In genomic region chr3:148880681-148881080, GRCh38 we compare ENCODE assay signal across 12 cellular contexts. TPM values are rescaled to one million over a fixed set of nuclear protein-coding genes. Genes with fewer than 3 reads are reported as not detected.
DNase-seq lines count a peak whose midpoint lies in the region; ATAC-seq and TF ChIP-seq lines count a peak whose summit lies in the region.
"Had no signal": no experiment of that assay in that cellular context is flagged by ENCODE, and none has a peak within 500 bp of the region (broad histone marks: within the 10 kb centered on the region; RNA-seq: fewer than 3 reads in every experiment).

No MANE protein-coding gene starts in this region.

- H3K36me3 ChIP-seq in IMR-90 (ENCODE audit: control insufficient read depth, insufficient read depth, low read length): no peaks in the 10 kb centered on the region
- no peaks in the 10 kb centered on the region for H3K36me3 ChIP-seq in kidney epithelial cell (ENCODE audit: control insufficient read depth, insufficient read depth, low read length)
- no peaks in the 10 kb centered on the region for H3K36me3 ChIP-seq in right atrium auricular region

- dilution Hi-C loops in IMR-90 (cut with HindIII; ENCODE audit: low sequenced_read_pairs, unreplicated experiment): no loop called here

- no peaks in the 10 kb centered on the region for H3K36me3 Mint-ChIP-seq in immature natural killer cell
- H3K36me3 Mint-ChIP-seq: natural killer cell treated with Interleukin-12 subunit alpha and Interleukin-12 subunit beta and Interleukin-15 and Interleukin-18, amount 100 ng/mL, for 72 hours had no signal

- POLR2A ChIA-PET in IMR-90 (lab: Charles Lee; ENCODE audit: unreplicated experiment): no interaction called here

- peak overlapping the region; percentile 65; the same call in 1 of the 2 replicates for H2BK120ac ChIP-seq in IMR-90 (ENCODE audit: low read depth, low read length)

- no peaks in the 10 kb centered on the region for H3K27me3 ChIP-seq in IMR-90 (ENCODE audit: control insufficient read depth, insufficient read depth, low read length)
- H3K27me3 ChIP-seq in kidney epithelial cell (ENCODE audit: control insufficient read depth, insufficient read depth, low read length): no peaks in the 10 kb centered on the region
- H3K27me3 ChIP-seq in right atrium auricular region: no peaks in the 10 kb centered on the region

- H4K20me1 ChIP-seq in IMR-90 (ENCODE audit: insufficient read depth, low read length): no peaks in the 10 kb centered on the region

- H2BK15ac ChIP-seq in IMR-90 (ENCODE audit: low read depth, low read length): no peak overlapping the region

- CTCF ChIA-PET in IMR-90 (lab: Yijun Ruan, JAX): interaction anchor here (0.6 to 1.1 kb wide), 2 partner anchors 17 to 82 kb away, joined by 3 read pairs; no protein-coding TSS in a partner anchor

- H2AK5ac ChIP-seq in IMR-90 (ENCODE audit: low read depth, low read length): no peak overlapping the region

- H3K27me3 Mint-ChIP-seq in immature natural killer cell (ENCODE audit: low read depth in 3 of 3): peaks cover 0 to 3% (median under 1%) of the 10 kb centered on the region in 3 donors

- no peak overlapping the region for H2AK9ac ChIP-seq in IMR-90 (replicated peaks; ENCODE audit: low read depth, low read length, poor library complexity)

- H3K4me3 ChIP-seq in IMR-90 (ENCODE audit: insufficient read depth, low read depth, low read length): no peak overlapping the region
- no peak overlapping the region for H3K4me3 ChIP-seq in kidney epithelial cell (ENCODE audit: low read depth, low read length)
- H3K4me3 ChIP-seq in right atrium auricular region: no peak overlapping the region
- H3K4me3 ChIP-seq: SK-N-MC had no signal

- H3K4me2 ChIP-seq in IMR-90 (ENCODE audit: low read depth, low read length): no peak overlapping the region

- no peak overlapping the region for H3K4me3 Mint-ChIP-seq in immature natural killer cell
- H3K4me3 Mint-ChIP-seq: natural killer cell treated with Interleukin-12 subunit alpha and Interleukin-12 subunit beta and Interleukin-15 and Interleukin-18, amount 100 ng/mL, for 72 hours had no signal

- ATAC-seq in IMR-90 (ENCODE audit: low read depth) (no peak), GM19455 (IDR thresholded peaks at IDR 0.05; ENCODE audit: unreplicated experiment) (no peak), HG03439 (IDR thresholded peaks at IDR 0.05; ENCODE audit: unreplicated experiment) (no peak)
- ATAC-seq: natural killer cell treated with Interleukin-12 subunit alpha and Interleukin-12 subunit beta and Interleukin-15 and Interleukin-18, amount 100 ng/mL, for 72 hours had no signal

- peak; percentile 16 for TF ChIP-seq CTCF in GM10266 (IDR thresholded peaks at IDR 0.05; ENCODE audit: control insufficient read depth, insufficient read depth, low read depth, missing control alignments)
- no peak for TF ChIP-seq CTCF in IMR-90 (conservative IDR thresholded peaks at IDR 0.05; ENCODE audit: low read depth, low read length)
- peak; percentile 34 for TF ChIP-seq CTCF in kidney epithelial cell (IDR thresholded peaks at IDR 0.05; ENCODE audit: insufficient read depth, low read length, poor library complexity, severe bottlenecking)
- TF ChIP-seq CTCF in right atrium auricular region (IDR thresholded peaks at IDR 0.05): no peak

- no peak overlapping the region for H2BK5ac ChIP-seq in IMR-90 (ENCODE audit: low read depth, low read length, poor library complexity, severe bottlenecking)

- DNase-seq in GM10266 (ENCODE audit: extremely low spot score): no peak
- no peak for DNase-seq in IMR-90
- DNase-seq in SHP77 treated with DMSO at 0.1 percent for 48 hours (lab: John Stamatoyannopoulos, UW): peak; percentile 38
- DNase-seq in kidney epithelial cell (ENCODE audit: low read depth): no peak
- no peak for DNase-seq in immature natural killer cell
- DNase-seq in right atrium auricular region (ENCODE audit: low spot score): no peak
- DNase-seq: activated naive CD4-positive, alpha-beta T cell treated with anti-CD3 and anti-CD28 coated beads, Interleukin-2, amount 50 U/mL, for 16 hours had no signal

- TF ChIP-seq POLR2A in IMR-90 (IDR thresholded peaks at IDR 0.05; ENCODE audit: low read depth, low read length): no peak

- H3K4ac ChIP-seq in IMR-90 (ENCODE audit: low read depth, low read length): 0 out of 2 replicates have a peak overlapping the region, but pooled peaks have one; percentile 23

- no TSS peak for BruUV-seq in IMR-90 (replicated peaks; lab: Mats Ljungman, UMichigan)

- no peaks in the 10 kb centered on the region for H3K79me1 ChIP-seq in IMR-90 (ENCODE audit: low read depth in 1 of 2, low read length in 2 of 2)

- H3K14ac ChIP-seq in IMR-90 (replicated peaks; ENCODE audit: low read depth, low read length): no peak overlapping the region

- no peak overlapping the region for H2BK20ac ChIP-seq in IMR-90 (ENCODE audit: low read depth, low read length)

- intact Hi-C loops in IMR-90 (cut with micrococcal nuclease): no loop called here

- H3K4me1 ChIP-seq in IMR-90 (ENCODE audit: control insufficient read depth, insufficient read depth, low read length): peaks cover 1% of the 10 kb centered on the region; the same call in 1 of the 2 replicates
- no peaks in the 10 kb centered on the region for H3K4me1 ChIP-seq in right atrium auricular region

- no peak overlapping the region for H3K18ac ChIP-seq in IMR-90 (ENCODE audit: low read depth, low read length)

- no peak overlapping the region for H4K8ac ChIP-seq in IMR-90 (ENCODE audit: low read depth in 2 of 2, low read length in 2 of 2)

- in situ Hi-C loops in IMR-90 (cut with MboI; ENCODE audit: low sequenced_read_pairs): no loop called here

- peak overlapping the region; percentile 56; the same call in 1 of the 2 replicates for H4K91ac ChIP-seq in IMR-90 (ENCODE audit: insufficient read depth, low read depth, low read length)

- H3K9me3 Mint-ChIP-seq in immature natural killer cell: no peaks in the 10 kb centered on the region
- H3K9me3 Mint-ChIP-seq: natural killer cell treated with Interleukin-12 subunit alpha and Interleukin-12 subunit beta and Interleukin-15 and Interleukin-18, amount 100 ng/mL, for 72 hours had no signal

- H2AFZ ChIP-seq in IMR-90 (replicated peaks; ENCODE audit: low read length, poor library complexity): no peak overlapping the region

- TF ChIP-seq RAD21 in IMR-90 (IDR thresholded peaks at IDR 0.05; ENCODE audit: low read length): no peak

- H3K9me3 ChIP-seq in IMR-90 (ENCODE audit: control insufficient read depth, insufficient read depth, low read length) (no peaks in the 10 kb centered on the region), right atrium auricular region (no peaks in the 10 kb centered on the region)

- no peak overlapping the region; the same call in 1 of the 2 replicates for H3K23ac ChIP-seq in IMR-90 (ENCODE audit: low read depth, low read length)

- H3K9ac ChIP-seq in IMR-90 (ENCODE audit: low read depth, low read length): no peak overlapping the region

- no peaks in the 10 kb centered on the region for H3K9me1 ChIP-seq in IMR-90 (ENCODE audit: insufficient read depth, low read length)

- no peak overlapping the region for H4K5ac ChIP-seq in IMR-90 (ENCODE audit: low read depth, low read length)

- no peak overlapping the region for H3K27ac Mint-ChIP-seq in immature natural killer cell
- H3K27ac Mint-ChIP-seq: natural killer cell treated with Interleukin-12 subunit alpha and Interleukin-12 subunit beta and Interleukin-15 and Interleukin-18, amount 100 ng/mL, for 72 hours had no signal

- H3K27ac ChIP-seq in IMR-90 (ENCODE audit: insufficient read depth, low read length): no peak overlapping the region
- no peak overlapping the region for H3K27ac ChIP-seq in right atrium auricular region
- H3K27ac ChIP-seq: SK-N-MC had no signal

- H3K4me1 Mint-ChIP-seq in immature natural killer cell: no peaks in the 10 kb centered on the region

- H3K56ac ChIP-seq in IMR-90 (ENCODE audit: extremely low read depth, insufficient read depth, low read length): no peak overlapping the region

TF ChIP-seq in IMR-90, 13 proteins besides CTCF, POLR2A, EP300 and RAD21:
- TF ChIP-seq CHD1 (IDR thresholded peaks at IDR 0.05; ENCODE audit: low read depth, low read length) (no peak), MAZ (IDR thresholded peaks at IDR 0.05; ENCODE audit: borderline replicate concordance, low read depth, low read length) (no peak), CEBPB (IDR thresholded peaks at IDR 0.05; ENCODE audit: low read depth, low read length) (no peak), RCOR1 (IDR thresholded peaks at IDR 0.05; ENCODE audit: insufficient replicate concordance, low read length) (no peak), USF2 (IDR thresholded peaks at IDR 0.05; ENCODE audit: low read depth, low read length) (no peak)

RNA-seq across cellular contexts. Expression of gene CPA3, which starts 15.6 kb away (rescaled TPM):
- total RNA-seq in IMR-90 (2012; rRNA removed) (0.28 TPM in 1 of 2 replicates, not detected in the other), kidney epithelial cell (not detected in 2 replicates), right atrium auricular region (1 to 10 TPM; 1.3 to 5.1 TPM)
- polyA plus RNA-seq in IMR-90 (2012; rRNA removed) (0.07 and 0.09 TPM in 2 replicates), immature natural killer cell (under 1 TPM in 1 of 3 donors, not detected in 2; 0.32 TPM)
- 0.03 TPM in 1 of 2 replicates, not detected in the other for polyA plus RNA-seq in IMR-90 (2012; cell fraction: cytosol; rRNA removed)
- 0.15 TPM in 1 of 2 replicates, not detected in the other for polyA plus RNA-seq in IMR-90 (2012; cell fraction: nucleus; rRNA removed; ENCODE audit: low replicate concordance)
- total RNA-seq: frontal cortex had no signal

RNA-seq across cellular contexts. Expression of gene CPB1, which starts 53.1 kb away (rescaled TPM):
- total RNA-seq in IMR-90 (2012; rRNA removed) (not detected in 2 replicates), kidney epithelial cell (not detected in 2 replicates), right atrium auricular region (under 1 TPM in 1 of 2 donors, not detected in 1; 0.41 TPM)
- polyA plus RNA-seq in IMR-90 (2012; rRNA removed) (not detected in 2 replicates), immature natural killer cell (not detected)
- polyA plus RNA-seq in IMR-90 (2012; cell fraction: cytosol; rRNA removed): not detected in 2 replicates
- polyA plus RNA-seq in IMR-90 (2012; cell fraction: nucleus; rRNA removed; ENCODE audit: low replicate concordance): not detected in 2 replicates
- total RNA-seq: frontal cortex; natural killer cell treated with Interleukin-12 subunit alpha and Interleukin-12 subunit beta and Interleukin-15 and Interleukin-18, amount 100 ng/mL, for 72 hours had no signal

Comparison
In these comparisons a context has a peak if more than half of its experiments do, and no peak if none do; other contexts are left out.
1. CTCF ChIP-seq: peak in GM10266 (single experiment) and kidney epithelial cell (single experiment); none in IMR-90 (single experiment) and right atrium auricular region (0 of 2).